Comparison of ENCODE assay signal across 30 cellular contexts in genomic region chr11:89161949-89162348, GRCh38. TPM values are rescaled to one million over a fixed set of nuclear protein-coding genes. Genes with fewer than 3 reads are reported as not detected.
DNase-seq lines count a peak whose midpoint lies in the region; ATAC-seq, FAIRE-seq and TF ChIP-seq lines count a peak whose summit lies in the region.
"Had no signal": no experiment of that assay in that cellular context is flagged by ENCODE, and none has a peak within 500 bp of the region (broad histone marks: within the 10 kb centered on the region; RNA-seq: fewer than 3 reads in every experiment).

No MANE protein-coding gene starts in this region.

- H3K9me1 ChIP-seq in K562 (ENCODE audit: control insufficient read depth, insufficient read depth, low read length): no peaks in the 10 kb centered on the region

- TF ChIP-seq POLR2A in HepG2 (IDR thresholded peaks at IDR 0.05; ENCODE audit: insufficient read depth in 1 of 2, low read depth in 2 of 2, low read length in 2 of 2) (no peak), right lobe of liver (IDR thresholded peaks at IDR 0.05) (no peak), K562 (conservative IDR thresholded peaks at IDR 0.05) (no peak)

- no peak overlapping the region for H3K4me2 ChIP-seq in HepG2 (ENCODE audit: low read depth, low read length)
- H3K4me2 ChIP-seq in K562 (ENCODE audit: insufficient read depth, low read length): no peak overlapping the region
- H3K4me2 ChIP-seq: BLaER1 had no signal

- no peak overlapping the region for H3K4me3 ChIP-seq in HepG2 (replicated peaks in 1 of 3; ENCODE audit: insufficient read depth in 1 of 3, low read depth in 2 of 3, low read length in 3 of 3)
- H3K4me3 ChIP-seq in right lobe of liver: no peak overlapping the region
- H3K4me3 ChIP-seq in K562: no peak overlapping the region
- no peak overlapping the region for H3K4me3 ChIP-seq in kidney (ENCODE audit: low read length in 2 of 2)
- H3K4me3 ChIP-seq: BLaER1 had no signal

- TF ChIP-seq CTCF in HepG2 (CRISPR knock-in tag; IDR thresholded peaks at IDR 0.05) (no peak), right lobe of liver (IDR thresholded peaks at IDR 0.05) (no peak), K562 (IDR thresholded peaks at IDR 0.05 in 2 of 3, conservative IDR thresholded peaks at IDR 0.05 in 1 of 3; ENCODE audit: insufficient read depth in 2 of 3, low read depth in 1 of 3, low read length in 3 of 3) (no peak), kidney (IDR thresholded peaks at IDR 0.05; ENCODE audit: borderline replicate concordance, extremely low read depth, insufficient read depth) (no peak)

- ATAC-seq in HepG2: no peak
- ATAC-seq in right lobe of liver: no peak
- no peak for ATAC-seq in K562

- 21% methylated on average over 3 of the region's 3 CpGs for WGBS in HepG2 (ENCODE audit: low lambda C conversion rate)
- 68% methylated on average over 3 of the region's 3 CpGs for WGBS in right lobe of liver (ENCODE audit: insufficient coverage, low coverage, low lambda C conversion rate, missing lambda C conversion rate)
- 4% methylated on average over 3 of the region's 3 CpGs for WGBS in K562 (ENCODE audit: insufficient coverage, low coverage, missing lambda C conversion rate)

- no peak overlapping the region for H3K27ac ChIP-seq in HepG2 (ENCODE audit: extremely low read length, insufficient read depth, low read length)
- no peak overlapping the region for H3K27ac ChIP-seq in right lobe of liver
- no peak overlapping the region for H3K27ac ChIP-seq in K562 (ENCODE audit: extremely low read depth, low read depth, low read length)
- no peak overlapping the region for H3K27ac ChIP-seq in kidney (ENCODE audit: low read depth in 2 of 2, low read length in 2 of 2)
- H3K27ac ChIP-seq: 22Rv1, BLaER1 had no signal

- POLR2A ChIA-PET in HepG2 (lab: Yijun Ruan, JAX) (no interaction called here), K562 (lab: Yijun Ruan, JAX) (no interaction called here)

- DNase-seq in HepG2 (ENCODE audit: low spot score): no peak
- DNase-seq in right lobe of liver: no peak
- no peak for DNase-seq in K562 (ENCODE audit: extremely low read depth in 1 of 4, low spot score in 3 of 4)
- no peak for DNase-seq in kidney
- no peak for DNase-seq in medulla oblongata (ENCODE audit: extremely low spot score)
- no peak for DNase-seq in activated gamma-delta T cell (lab: John Stamatoyannopoulos, UW)
- DNase-seq: ACHN; BE2C; C1 segment of cervical spinal cord; CD4-positive, alpha-beta memory T cell; CD4-positive, CD25-positive, alpha-beta regulatory T cell; CD8-positive, alpha-beta memory T cell; COR-L47; DMS 273 treated with DMSO at 0.1 percent for 48 hours; DMS153; DMS53; DMS79; DND-41; EL; GF-D8 had no signal

- no peaks in the 10 kb centered on the region for H4K20me1 ChIP-seq in HepG2 (ENCODE audit: insufficient read depth, low read length)
- no peaks in the 10 kb centered on the region for H4K20me1 ChIP-seq in K562 (replicated peaks; ENCODE audit: control insufficient read depth, insufficient read depth, low read length)
- H4K20me1 ChIP-seq: BLaER1 had no signal

- H3K9ac ChIP-seq in HepG2 (ENCODE audit: insufficient read depth, low read depth, low read length) (no peak overlapping the region), K562 (ENCODE audit: insufficient read depth in 1 of 2, low read depth in 2 of 2, low read length in 2 of 2) (no peak overlapping the region), kidney (ENCODE audit: low read length in 2 of 2) (no peak overlapping the region)
- H3K9ac ChIP-seq: BLaER1 had no signal

- in situ Hi-C loops in HepG2 (cut with HindIII; ENCODE audit: extremely low pct_ligation_motif_present, low pct_unique_long_range_greater_than_20kb): no loop called here
- in situ Hi-C loops in K562 (cut with MboI): no loop called here

- H3K27me3 ChIP-seq in HepG2 (ENCODE audit: control insufficient read depth in 1 of 2, insufficient read depth in 2 of 2, low read length in 2 of 2) (no peaks in the 10 kb centered on the region), right lobe of liver (no peaks in the 10 kb centered on the region), K562 (ENCODE audit: control insufficient read depth in 2 of 2, insufficient read depth in 2 of 2, low read length in 2 of 2) (no peaks in the 10 kb centered on the region)
- H3K27me3 ChIP-seq: BE2C, BLaER1 had no signal

- CTCF ChIA-PET in HepG2 (lab: Yijun Ruan, JAX; ENCODE audit: low intra/inter-chr PET ratio, low total read pairs): no interaction called here
- CTCF ChIA-PET in K562 (lab: Yijun Ruan, JAX; ENCODE audit: low intra/inter-chr PET ratio): no interaction called here

- H2AFZ ChIP-seq in HepG2 (ENCODE audit: low read length): no peak overlapping the region
- no peak overlapping the region for H2AFZ ChIP-seq in K562 (ENCODE audit: low read depth, low read length)

- H3K79me2 ChIP-seq in HepG2 (ENCODE audit: insufficient read depth, low read length) (no peaks in the 10 kb centered on the region), K562 (ENCODE audit: control insufficient read depth, insufficient read depth, low read length) (no peaks in the 10 kb centered on the region)

- TF ChIP-seq RAD21 in HepG2 (CRISPR knock-in tag; IDR thresholded peaks at IDR 0.05) (no peak), K562 (CRISPR knock-in tag; conservative IDR thresholded peaks at IDR 0.05 in 1 of 2, IDR thresholded peaks at IDR 0.05 in 1 of 2) (no peak)

- intact Hi-C loops in HepG2 (cut with micrococcal nuclease; ENCODE audit: unreplicated experiment) (loop anchor here (10.0 kb wide), 1 partner anchor 63 kb away; no protein-coding TSS in a partner anchor), right lobe of liver (cut with DNase I) (no loop called here), K562 (cut with micrococcal nuclease) (no loop called here), kidney (cut with DNase I) (no loop called here)

- no peaks in the 10 kb centered on the region for H3K36me3 ChIP-seq in HepG2 (replicated peaks in 1 of 2; ENCODE audit: control insufficient read depth in 1 of 2, insufficient read depth in 2 of 2, low read length in 2 of 2)
- no peaks in the 10 kb centered on the region for H3K36me3 ChIP-seq in right lobe of liver
- no peaks in the 10 kb centered on the region for H3K36me3 ChIP-seq in K562 (ENCODE audit: control insufficient read depth, insufficient read depth, low read length)
- H3K36me3 ChIP-seq in kidney (ENCODE audit: control insufficient read depth in 1 of 2, insufficient read depth in 2 of 2, low read length in 2 of 2): no peaks in the 10 kb centered on the region
- H3K36me3 ChIP-seq: BE2C, BLaER1 had no signal

- no TSS peak for BruUV-seq in HepG2 (replicated peaks; lab: Mats Ljungman, UMichigan)
- BruUV-seq in K562 (replicated peaks; lab: Mats Ljungman, UMichigan): no TSS peak

- TF ChIP-seq EP300 in HepG2 (IDR thresholded peaks at IDR 0.05; ENCODE audit: low read depth in 2 of 2, low read length in 2 of 2) (no peak), HepG2 (CRISPR knock-in tag; IDR thresholded peaks at IDR 0.05; ENCODE audit: borderline replicate concordance) (no peak), K562 (IDR thresholded peaks at IDR 0.05; ENCODE audit: low read length) (no peak)

- H3K4me1 ChIP-seq in HepG2 (ENCODE audit: insufficient read depth, low read length) (no peaks in the 10 kb centered on the region), right lobe of liver (no peaks in the 10 kb centered on the region), K562 (replicated peaks in 1 of 2; ENCODE audit: control insufficient read depth in 2 of 2, insufficient read depth in 2 of 2, low read length in 2 of 2) (no peaks in the 10 kb centered on the region), kidney (ENCODE audit: control insufficient read depth in 1 of 2, insufficient read depth in 1 of 2, low read depth in 1 of 2, low read length in 2 of 2) (no peaks in the 10 kb centered on the region)
- H3K4me1 ChIP-seq: BE2C, BLaER1 had no signal

- FAIRE-seq in HepG2 (lab: Jason Lieb, UNC) (no peak), K562 (lab: Jason Lieb, UNC) (no peak), kidney (lab: Jason Lieb, UNC) (peak; percentile 42)
- FAIRE-seq: GM12891, GM19239 had no signal

- H3K9me3 ChIP-seq in HepG2 (ENCODE audit: low read length) (no peaks in the 10 kb centered on the region), right lobe of liver (no peaks in the 10 kb centered on the region), K562 (replicated peaks; ENCODE audit: control insufficient read depth, insufficient read depth, low read depth, low read length) (no peaks in the 10 kb centered on the region), kidney (ENCODE audit: control insufficient read depth in 1 of 2, low read length in 2 of 2) (no peaks in the 10 kb centered on the region)
- H3K9me3 ChIP-seq: BE2C, BLaER1 had no signal

RNA-seq across cellular contexts. Expression of gene TYR, which starts 15.7 kb away (rescaled TPM):
- total RNA-seq in HepG2 (2016; rRNA removed; fragmentation: Illumina TruSeq; extraction: Trizol) (not detected in 2 replicates), right lobe of liver (not detected), K562 (2014; rRNA removed) (not detected in 2 replicates), K562 (2014; rRNA removed; fragmentation: Illumina TruSeq; extraction: Trizol) (not detected in 2 replicates), K562 (2015; rRNA removed; fragmentation: Illumina TruSeq; extraction: Trizol) (not detected in 2 replicates), K562 (2021) (not detected in 2 replicates), kidney (not detected)
- total RNA-seq in HepG2 (2016; cell fraction: cytosol; rRNA removed; fragmentation: Illumina TruSeq; extraction: Trizol; ENCODE audit: low read depth): not detected in 2 replicates
- not detected in 2 replicates for total RNA-seq in HepG2 (2016; cell fraction: insoluble cytoplasmic fraction; rRNA removed; fragmentation: Illumina TruSeq; extraction: Trizol)
- total RNA-seq in HepG2 (2016; cell fraction: membrane; rRNA removed; fragmentation: Illumina TruSeq; extraction: Trizol): not detected in 2 replicates
- not detected in 2 replicates for total RNA-seq in HepG2 (2016; cell fraction: nucleus; rRNA removed; fragmentation: Illumina TruSeq; extraction: Trizol)
- polyA plus RNA-seq in HepG2 (2011; rRNA removed) (not detected in 2 replicates), K562 (2011; rRNA removed) (not detected in 2 replicates), K562 (2014; fragmentation: Illumina TruSeq; extraction: Trizol) (not detected in 2 replicates), K562 (2014; fragmentation: Nextera tagmentation; extraction: Ambion mirVana) (not detected), K562 (2014; rRNA removed) (not detected in 2 replicates), kidney (ENCODE audit: insufficient read depth, low read depth, low replicate concordance) (not detected)
- not detected in 2 replicates for polyA plus RNA-seq in HepG2 (2011; cell fraction: cytosol; rRNA removed)
- polyA plus RNA-seq in HepG2 (2011; cell fraction: nucleus; rRNA removed): not detected in 2 replicates
- polyA plus RNA-seq in HepG2 (2012): not detected in 2 replicates
- polyA plus RNA-seq in HepG2 (2016; cell fraction: cytosol; fragmentation: Illumina TruSeq; extraction: Trizol; ENCODE audit: low read depth): not detected in 2 replicates
- polyA plus RNA-seq in HepG2 (2016; cell fraction: insoluble cytoplasmic fraction; fragmentation: Illumina TruSeq; extraction: Trizol; ENCODE audit: low read depth): not detected in 2 replicates
- not detected in 2 replicates for polyA plus RNA-seq in HepG2 (2016; cell fraction: membrane; fragmentation: Illumina TruSeq; extraction: Trizol; ENCODE audit: low read depth)
- not detected in 2 replicates for polyA plus RNA-seq in HepG2 (2016; cell fraction: nucleus; fragmentation: Illumina TruSeq; extraction: Trizol; ENCODE audit: insufficient read depth, low read depth)
- polyA minus RNA-seq in HepG2 (2011; rRNA and poly(A)+ RNA removed; ENCODE audit: low replicate concordance): not detected in 2 replicates
- polyA minus RNA-seq in HepG2 (2011; cell fraction: cytosol; rRNA and poly(A)+ RNA removed): not detected in 2 replicates
- not detected in 2 replicates for polyA minus RNA-seq in HepG2 (2011; cell fraction: nucleus; rRNA and poly(A)+ RNA removed)
- total RNA-seq in K562 (2011; cell fraction: chromatin; rRNA removed; ENCODE audit: low replicate concordance): not detected in 2 replicates
- total RNA-seq in K562 (2011; cell fraction: nucleolus; rRNA removed): not detected in 2 replicates
- total RNA-seq in K562 (2011; cell fraction: nucleoplasm; rRNA removed): not detected in 2 replicates
- polyA plus RNA-seq in K562 (2011; cell fraction: cytosol; rRNA removed): not detected in 2 replicates
- not detected in 2 replicates for polyA plus RNA-seq in K562 (2011; cell fraction: nucleus; rRNA removed)
- not detected in 2 replicates for polyA plus RNA-seq in K562 (2012)
- polyA minus RNA-seq in K562 (2011; rRNA and poly(A)+ RNA removed): not detected in 2 replicates
- polyA minus RNA-seq in K562 (2011; cell fraction: cytosol; rRNA and poly(A)+ RNA removed): not detected in 2 replicates
- polyA minus RNA-seq in K562 (2011; cell fraction: nucleus; rRNA and poly(A)+ RNA removed): not detected in 2 replicates
- total RNA-seq: A172; A673; CD4-positive, alpha-beta memory T cell; CD4-positive, CD25-positive, alpha-beta regulatory T cell; CD8-positive, alpha-beta memory T cell; Daoy; G401 had no signal
- polyA plus RNA-seq: AG04450; CD14-positive monocyte; CD4-positive, alpha-beta memory T cell; CD4-positive, CD25-positive, alpha-beta regulatory T cell; CD8-positive, alpha-beta memory T cell had no signal

Comparison
In these comparisons a context has a peak if more than half of its experiments do, and no peak if none do; other contexts are left out.
1. Of the 241 proteins assayed by ChIP-seq in both HepG2 and K562: peak only in HepG2: MAFF; only in K562: none; in both: none; in neither: 239; mixed calls (peak in some experiments, not most) for 1.